In the genomic region with DNA sequence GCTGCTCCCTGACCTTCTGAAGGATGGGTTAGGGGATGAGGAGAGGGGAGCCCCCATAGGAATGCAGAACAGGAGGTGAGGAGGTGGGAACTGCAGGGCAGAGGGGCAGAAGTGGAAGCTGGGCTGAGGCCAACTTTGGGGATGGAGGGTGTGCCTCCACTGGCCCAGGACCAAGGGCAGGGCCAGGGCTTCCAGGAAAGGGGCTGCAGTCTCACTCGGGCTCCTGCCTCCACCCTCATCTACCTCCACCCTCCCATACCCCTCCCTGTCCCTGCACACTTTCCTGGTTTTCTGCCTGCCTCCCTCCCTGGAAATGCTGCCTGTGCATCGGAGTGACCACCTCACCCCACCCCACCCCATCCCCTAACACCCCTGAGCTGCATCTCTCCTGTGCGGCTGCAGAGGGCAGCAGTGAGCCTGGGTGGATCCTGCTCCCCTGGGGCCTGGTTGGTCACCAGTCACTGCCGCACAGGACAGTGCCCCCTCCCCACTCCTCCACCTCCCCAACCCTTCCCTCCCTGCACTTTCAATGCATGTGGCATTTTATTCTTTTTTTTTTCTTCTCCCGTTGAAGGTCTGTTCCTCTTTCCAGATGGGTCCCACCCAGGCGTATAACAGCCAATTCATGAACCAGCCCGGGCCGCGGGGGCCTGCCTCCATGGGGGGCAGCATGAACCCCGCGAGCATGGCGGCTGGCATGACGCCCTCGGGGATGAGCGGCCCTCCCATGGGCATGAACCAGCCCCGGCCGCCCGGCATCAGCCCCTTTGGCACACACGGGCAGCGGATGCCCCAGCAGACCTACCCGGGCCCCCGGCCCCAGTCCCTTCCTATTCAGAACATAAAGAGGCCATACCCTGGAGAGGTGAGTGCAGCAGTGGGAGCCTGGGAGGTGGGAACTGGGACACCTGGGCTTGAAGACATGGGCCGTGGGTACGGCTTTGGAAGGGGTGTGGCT, we compare ENCODE assay signal across 9 cellular contexts. TPM values are rescaled to one million over a fixed set of nuclear protein-coding genes. Genes with fewer than 3 reads are reported as not detected.
DNase-seq lines count a peak whose midpoint lies in the region; ATAC-seq, FAIRE-seq and TF ChIP-seq lines count a peak whose summit lies in the region.
"Had no signal": no experiment of that assay in that cellular context is flagged by ENCODE, and none has a peak within 500 bp of the region (broad histone marks: within the 10 kb centered on the region; RNA-seq: fewer than 3 reads in every experiment).

No MANE protein-coding gene starts in this region.

- peaks cover 39% of the 10 kb centered on the region for H3K36me3 Mint-ChIP-seq in activated CD4-positive, alpha-beta T cell treated with anti-CD3 and anti-CD28 coated beads for 36 hours (ENCODE audit: low read depth)
- H3K36me3 Mint-ChIP-seq in endodermal cell (ENCODE audit: low read depth) (peaks cover 58% of the 10 kb centered on the region), neural progenitor cell (peaks cover 31% of the 10 kb centered on the region)

- H3K4me3 ChIP-seq in SU-DHL-6 (ENCODE audit: insufficient read depth, low read length, poor library complexity, severe bottlenecking) (no peak overlapping the region), endodermal cell (ENCODE audit: low read length) (no peak overlapping the region), neural progenitor cell (no peak overlapping the region)

- no peak overlapping the region for H3K4me3 Mint-ChIP-seq in activated CD4-positive, alpha-beta T cell treated with anti-CD3 and anti-CD28 coated beads for 36 hours
- H3K4me3 Mint-ChIP-seq in endodermal cell = no peak overlapping the region
- H3K4me3 Mint-ChIP-seq in neural progenitor cell = no peak overlapping the region

- H3F3A ChIP-seq in SU-DHL-6 (ENCODE audit: insufficient read depth) (no peaks in the 10 kb centered on the region), neural progenitor cell (ENCODE audit: low read depth) (no peaks in the 10 kb centered on the region)

- H3K9me3 Mint-ChIP-seq in activated CD4-positive, alpha-beta T cell treated with anti-CD3 and anti-CD28 coated beads for 36 hours (ENCODE audit: low read depth) = no peaks in the 10 kb centered on the region
- H3K9me3 Mint-ChIP-seq in endodermal cell (no peaks in the 10 kb centered on the region), neural progenitor cell (no peaks in the 10 kb centered on the region)

- CTCF ChIA-PET in activated CD4-positive, alpha-beta T cell treated with anti-CD3 and anti-CD28 coated beads for 36 hours (lab: Charles Lee) = interaction anchor here (0.6 to 0.7 kb wide), 3 partner anchors 11 to 954 kb away, joined by 3 read pairs; no protein-coding TSS in a partner anchor

- WGBS in endodermal cell (ENCODE audit: insufficient coverage in 1 of 2, insufficient read length in 1 of 2), 2 experiments = 92 to 100% methylated on average over 4 to 24 of the region's 24 CpGs

- H3K4me2 ChIP-seq in SU-DHL-6 (ENCODE audit: low read depth, low read length, poor library complexity, severe bottlenecking) = no peak overlapping the region
- H3K4me2 ChIP-seq in neural progenitor cell = no peak overlapping the region

- H3K9ac ChIP-seq in SU-DHL-6 (ENCODE audit: low read length) (no peak overlapping the region), endodermal cell (ENCODE audit: extremely low read depth, low read length, poor library complexity, severe bottlenecking) (no peak overlapping the region), neural progenitor cell (no peak overlapping the region)

- intact Hi-C loops in activated CD4-positive, alpha-beta T cell treated with anti-CD3 and anti-CD28 coated beads for 36 hours (cut with DNase I, micrococcal nuclease) = loop anchor here in 1 of 2 experiments (1.0 to 2.0 kb wide), 2 partner anchors 56 to 174 kb away; no protein-coding TSS in a partner anchor

- H3K9me3 ChIP-seq in SU-DHL-6 (ENCODE audit: insufficient read depth, low read length) (no peaks in the 10 kb centered on the region), endodermal cell (ENCODE audit: control insufficient read depth, low read length) (no peaks in the 10 kb centered on the region), neural progenitor cell (ENCODE audit: low read depth) (no peaks in the 10 kb centered on the region)

- no peak for FAIRE-seq in RCC 7860 (lab: Jason Lieb, UNC)
- FAIRE-seq: G401.6 had no signal

- peak; percentile 64 for DNase-seq in activated CD4-positive, alpha-beta T cell treated with anti-CD3 and anti-CD28 coated beads for 36 hours
- no peak for DNase-seq in activated CD4-positive, alpha-beta T cell treated with anti-CD3 and anti-CD28 coated beads for 1 hour
- DNase-seq in endodermal cell (peak; percentile 85), neural progenitor cell (ENCODE audit: low spot score) (peak; percentile 48), RCC 7860 (ENCODE audit: low spot score) (no peak), NCI-H524 treated with DMSO at 0.1 percent for 48 hours (lab: John Stamatoyannopoulos, UW) (no peak), activated gamma-delta T cell treated with Interleukin-2 at 50 U/mL for 16 hours (no peak)

- no peak overlapping the region for H3K27ac ChIP-seq in SU-DHL-6 (ENCODE audit: low read depth, low read length)
- H3K27ac ChIP-seq in endodermal cell (ENCODE audit: low read depth, low read length) = no peak overlapping the region
- no peak overlapping the region for H3K27ac ChIP-seq in neural progenitor cell

- H3K4me1 ChIP-seq in endodermal cell (ENCODE audit: control insufficient read depth, insufficient read depth, low read length) = no peaks in the 10 kb centered on the region
- no peaks in the 10 kb centered on the region for H3K4me1 ChIP-seq in neural progenitor cell

- H3K4me1 Mint-ChIP-seq in activated CD4-positive, alpha-beta T cell treated with anti-CD3 and anti-CD28 coated beads for 36 hours = peaks cover 14% of the 10 kb centered on the region
- H3K4me1 Mint-ChIP-seq in endodermal cell = no peaks in the 10 kb centered on the region
- no peaks in the 10 kb centered on the region for H3K4me1 Mint-ChIP-seq in neural progenitor cell

- no peaks in the 10 kb centered on the region for H3K27me3 Mint-ChIP-seq in activated CD4-positive, alpha-beta T cell treated with anti-CD3 and anti-CD28 coated beads for 36 hours
- H3K27me3 Mint-ChIP-seq in endodermal cell (ENCODE audit: insufficient read depth) (no peaks in the 10 kb centered on the region), neural progenitor cell (ENCODE audit: insufficient read depth, low read depth) (peaks cover 5% of the 10 kb centered on the region)

- H3K36me3 ChIP-seq in SU-DHL-6 (ENCODE audit: low read length) = no peaks in the 10 kb centered on the region
- peaks cover 55% of the 10 kb centered on the region for H3K36me3 ChIP-seq in endodermal cell (ENCODE audit: control insufficient read depth, insufficient read depth, low read length)
- H3K36me3 ChIP-seq in neural progenitor cell = no peaks in the 10 kb centered on the region

- H4K20me1 ChIP-seq in SU-DHL-6 (ENCODE audit: low read depth, low read length) (no peaks in the 10 kb centered on the region), neural progenitor cell (ENCODE audit: low read depth) (peaks cover 10% of the 10 kb centered on the region)

- no peaks in the 10 kb centered on the region for H3K79me2 ChIP-seq in SU-DHL-6 (ENCODE audit: insufficient read depth, low read length)
- no peaks in the 10 kb centered on the region for H3K79me2 ChIP-seq in neural progenitor cell (ENCODE audit: low read depth)

- H3K9me2 ChIP-seq in SU-DHL-6 (replicated peaks; ENCODE audit: insufficient read depth, low read length) = no peaks in the 10 kb centered on the region

- peak; percentile 78 for ATAC-seq in activated CD4-positive, alpha-beta T cell treated with anti-CD3 and anti-CD28 coated beads for 36 hours

- POLR2A ChIA-PET in activated CD4-positive, alpha-beta T cell treated with anti-CD3 and anti-CD28 coated beads for 36 hours (lab: Charles Lee) = no interaction called here

- H2AFZ ChIP-seq in SU-DHL-6 (ENCODE audit: low read depth, low read length, severe bottlenecking) (no peak overlapping the region), neural progenitor cell (replicated peaks) (no peak overlapping the region)

- no peak overlapping the region for H3K27ac Mint-ChIP-seq in activated CD4-positive, alpha-beta T cell treated with anti-CD3 and anti-CD28 coated beads for 36 hours
- H3K27ac Mint-ChIP-seq in endodermal cell (no peak overlapping the region), neural progenitor cell (no peak overlapping the region)

- no peaks in the 10 kb centered on the region for H3K27me3 ChIP-seq in SU-DHL-6 (ENCODE audit: low read length)
- H3K27me3 ChIP-seq in endodermal cell (ENCODE audit: control insufficient read depth, insufficient read depth, low read length, poor library complexity, severe bottlenecking) = no peaks in the 10 kb centered on the region
- no peaks in the 10 kb centered on the region for H3K27me3 ChIP-seq in neural progenitor cell

- peak; percentile 28 for TF ChIP-seq CTCF in SU-DHL-6 (IDR thresholded peaks at IDR 0.05; ENCODE audit: insufficient read depth, low read length, poor library complexity, severe bottlenecking)
- TF ChIP-seq CTCF in endodermal cell (conservative IDR thresholded peaks at IDR 0.05) = peak; percentile 74
- TF ChIP-seq CTCF in neural progenitor cell (IDR thresholded peaks at IDR 0.05) = peak; percentile 59

RNA-seq across cellular contexts. Expression of a gene that starts 54.2 kb away (rescaled TPM):
- total RNA-seq in activated CD4-positive, alpha-beta T cell treated with anti-CD3 and anti-CD28 coated beads for 36 hours = 10 to 100 TPM; 92.3 to 96.1 TPM
- total RNA-seq in endodermal cell (10 to 100 TPM; 50.4 to 51.0 TPM), neural progenitor cell (ENCODE audit: low replicate concordance) (27.1 and 27.8 TPM in 2 replicates)
- 54.6 TPM for polyA plus RNA-seq in endodermal cell (2013, experiment 1 of 2)
- polyA plus RNA-seq in endodermal cell (2013, experiment 2 of 2) = 46.4 TPM

Comparison
In these comparisons a context has a peak if more than half of its experiments do, and no peak if none do; other contexts are left out.
1. DNase-seq: peak in activated CD4-positive, alpha-beta T cell treated with anti-CD3 and anti-CD28 coated beads for 36 hours (single experiment), endodermal cell (single experiment) and neural progenitor cell (single experiment); none in activated CD4-positive, alpha-beta T cell treated with anti-CD3 and anti-CD28 coated beads for 1 hour (single experiment), RCC 7860 (single experiment), NCI-H524 treated with DMSO at 0.1 percent for 48 hours (single experiment) and activated gamma-delta T cell treated with Interleukin-2 at 50 U/mL for 16 hours (single experiment).
2. Peak in every context shown above with its lines, with median percentiles within 50 percentile points of each other: CTCF ChIP-seq.